In genomic region chr18:35904389-35905037, GRCh38 we compare ENCODE assay signal across 27 cellular contexts.
"Had no signal": no experiment of that assay in that cellular context is flagged by ENCODE, and none has a peak within 500 bp of the region (broad histone marks: within the 10 kb centered on the region; RNA-seq: fewer than 3 reads in every experiment).

No MANE protein-coding gene starts in this region.

- H3K4me1 Mint-ChIP-seq: central memory CD8-positive, alpha-beta T cell; endodermal cell had no signal

- FAIRE-seq: astrocyte, bronchial epithelial cell had no signal

- H3K27ac Mint-ChIP-seq: activated CD8-positive, alpha-beta T cell treated with anti-CD3 and anti-CD28 coated beads for 36 hours; activated naive CD8-positive, alpha-beta T cell; activated T-helper 1 cell treated with anti-CD3 and anti-CD28 coated beads, Interleukin-12 subunit alpha, Interleukin-12 subunit beta, Interleukin-2, Interleukin-4 antibody, amounts not matched to agents 30 ng/mL and 10 ng/mL and 1 ng/mL, durations not matched to agents 14 hours and 24 hours and 36 hours; activated T-helper 2 cell treated with anti-CD3 and anti-CD28 coated beads, Interferon-gamma antibody, Interleukin-2, Interleukin-4, amounts not matched to agents 10 μg/mL and 5 μg/mL and 100 μg/mL, durations not matched to agents 14 hours and 24 hours and 36 hours; dendritic cell treated with granulocyte-macrophage colony-stimulating factor and Interleukin-4, amounts not matched to agents 40 ng/mL and 50 ng/mL, for 4 days; endodermal cell had no signal

- H3K4me1 ChIP-seq: esophagus squamous epithelium had no signal

- H3K27ac ChIP-seq: brain microvascular endothelial cell, coronary artery, dorsolateral prefrontal cortex, esophagus squamous epithelium had no signal

- H3K27me3 ChIP-seq: brain microvascular endothelial cell, dorsolateral prefrontal cortex, esophagus squamous epithelium had no signal

- H3K36me3 Mint-ChIP-seq: activated naive CD8-positive, alpha-beta T cell had no signal

- DNase-seq: activated CD4-positive, alpha-beta T cell treated with anti-CD3 and anti-CD28 coated beads for 1 hour; activated CD4-positive, alpha-beta T cell treated with anti-CD3 and anti-CD28 coated beads for 48 hours; activated CD4-positive, alpha-beta T cell treated with anti-CD3 and anti-CD28 coated beads, Interleukin-2, amount 50 U/mL, for 1 hour; activated CD4-positive, alpha-beta T cell treated with anti-CD3 and anti-CD28 coated beads, Interleukin-2, amount 50 U/mL, for 48 hours; activated CD8-positive, alpha-beta memory T cell treated with anti-CD3 and anti-CD28 coated beads for 24 hours; activated CD8-positive, alpha-beta T cell treated with anti-CD3 and anti-CD28 coated beads for 36 hours; activated effector memory CD4-positive, alpha-beta T cell treated with anti-CD3 and anti-CD28 coated beads, Interleukin-2, amount 50 U/mL, for 16 hours; activated naive CD4-positive, alpha-beta T cell; activated naive CD4-positive, alpha-beta T cell treated with anti-CD3 and anti-CD28 coated beads, Interleukin-2, amount 50 U/mL, for 16 hours; activated T-cell treated with anti-CD3 and anti-CD28 coated beads, Interleukin-2, amount 50 U/mL, for 48 hours; amniotic stem cell; anterior cingulate cortex; brain microvascular endothelial cell; dorsolateral prefrontal cortex; effector memory CD4-positive, alpha-beta T cell; endodermal cell; esophagus squamous epithelium; foreskin melanocyte; T-helper 2 cell had no signal

- H3K4me3 Mint-ChIP-seq: activated CD8-positive, alpha-beta T cell treated with anti-CD3 and anti-CD28 coated beads for 36 hours; activated naive CD8-positive, alpha-beta T cell; activated T-helper 1 cell treated with anti-CD3 and anti-CD28 coated beads, Interleukin-12 subunit alpha, Interleukin-12 subunit beta, Interleukin-2, Interleukin-4 antibody, amounts not matched to agents 30 ng/mL and 10 ng/mL and 1 ng/mL, durations not matched to agents 14 hours and 24 hours and 36 hours; central memory CD8-positive, alpha-beta T cell; dendritic cell treated with granulocyte-macrophage colony-stimulating factor and Interleukin-4, amounts not matched to agents 40 ng/mL and 50 ng/mL, for 4 days; endodermal cell had no signal

- ATAC-seq: activated CD8-positive, alpha-beta T cell treated with anti-CD3 and anti-CD28 coated beads for 36 hours had no signal

- H3K4me3 ChIP-seq: coronary artery, dorsolateral prefrontal cortex, esophagus squamous epithelium had no signal

- H3K36me3 ChIP-seq: brain microvascular endothelial cell, esophagus squamous epithelium had no signal

- H3K27me3 Mint-ChIP-seq: activated naive CD8-positive, alpha-beta T cell had no signal

- H3K9me3 ChIP-seq: esophagus squamous epithelium had no signal

- H3K9me3 Mint-ChIP-seq: activated T-helper 1 cell treated with anti-CD3 and anti-CD28 coated beads, Interleukin-12 subunit alpha, Interleukin-12 subunit beta, Interleukin-2, Interleukin-4 antibody, amounts not matched to agents 30 ng/mL and 10 ng/mL and 1 ng/mL, durations not matched to agents 14 hours and 24 hours and 36 hours; activated T-helper 2 cell treated with anti-CD3 and anti-CD28 coated beads, Interferon-gamma antibody, Interleukin-2, Interleukin-4, amounts not matched to agents 10 μg/mL and 5 μg/mL and 100 μg/mL, durations not matched to agents 14 hours and 24 hours and 36 hours; central memory CD8-positive, alpha-beta T cell; dendritic cell treated with granulocyte-macrophage colony-stimulating factor and Interleukin-4, amounts not matched to agents 40 ng/mL and 50 ng/mL, for 4 days had no signal
